22 cellular contexts compared by ENCODE assay signal in genomic region chr20:19257865-19258264, GRCh38. TPM values are rescaled to one million over a fixed set of nuclear protein-coding genes. Genes with fewer than 3 reads are reported as not detected.
"Had no signal": no experiment of that assay in that cellular context is flagged by ENCODE, and none has a peak within 500 bp of the region (broad histone marks: within the 10 kb centered on the region; RNA-seq: fewer than 3 reads in every experiment).

No MANE protein-coding gene starts in this region.

- H3K27ac ChIP-seq: adrenal gland, breast epithelium, heart left ventricle, spleen, testis, upper lobe of left lung, WERI-Rb-1 had no signal

- H3K4me3 ChIP-seq: adrenal gland, breast epithelium, heart left ventricle, mucosa of descending colon, spleen, testis, upper lobe of left lung had no signal

- H3K36me3 Mint-ChIP-seq: activated naive CD4-positive, alpha-beta T cell treated with anti-CD3 and anti-CD28 coated beads, Interleukin-2, amount 50 U/mL, for 72 hours; memory B cell; naive B cell; stimulated activated memory B cell treated with anti-CD40 and anti-IgM and Interleukin-4, amounts not matched to agents 10 μg/mL and 1 μg/mL and 100 μg/mL, for 72 hours had no signal

- H3K4me3 Mint-ChIP-seq: activated T-cell treated with anti-CD3 and anti-CD28 coated beads, Interleukin-2, amount 50 U/mL, for 72 hours; memory B cell; naive B cell; neural crest cell; stimulated activated memory B cell treated with anti-CD40 and anti-IgM and Interleukin-4, amounts not matched to agents 10 μg/mL and 1 μg/mL and 100 μg/mL, for 72 hours had no signal

- DNase-seq: activated CD4-positive, alpha-beta T cell treated with anti-CD3 and anti-CD28 coated beads, Interleukin-2, amount 50 U/mL, for 4 hours; activated gamma-delta T cell; activated T-cell treated with anti-CD3 and anti-CD28 coated beads, Interleukin-2, amount 50 U/mL, for 72 hours; cortex of kidney; heart left ventricle; kidney glomerular epithelial cell; left ventricle myocardium superior; mucosa of descending colon; naive B cell; retina; spleen; stimulated activated CD4-positive, alpha-beta T cell treated with anti-CD3 and anti-CD28 coated beads, Interleukin-4, amount 100 ng/mL, for 4 hours; testis; upper lobe of left lung; WERI-Rb-1 had no signal

- H3K27ac Mint-ChIP-seq: activated naive CD4-positive, alpha-beta T cell treated with anti-CD3 and anti-CD28 coated beads, Interleukin-2, amount 50 U/mL, for 72 hours; activated T-cell treated with anti-CD3 and anti-CD28 coated beads, Interleukin-2, amount 50 U/mL, for 72 hours; memory B cell; naive B cell; stimulated activated memory B cell treated with anti-CD40 and anti-IgM and Interleukin-4, amounts not matched to agents 10 μg/mL and 1 μg/mL and 100 μg/mL, for 72 hours had no signal

- ATAC-seq: activated naive CD4-positive, alpha-beta T cell treated with anti-CD3 and anti-CD28 coated beads, Interleukin-2, amount 50 U/mL, for 72 hours; activated T-cell treated with anti-CD3 and anti-CD28 coated beads, Interleukin-2, amount 50 U/mL, for 72 hours; heart left ventricle; left ventricle myocardium superior; mucosa of descending colon; stimulated activated memory B cell treated with anti-CD40 and anti-IgM and Interleukin-4, amounts not matched to agents 10 μg/mL and 1 μg/mL and 100 μg/mL, for 72 hours had no signal

- H3K9me3 Mint-ChIP-seq: activated naive CD4-positive, alpha-beta T cell treated with anti-CD3 and anti-CD28 coated beads, Interleukin-2, amount 50 U/mL, for 72 hours; activated T-cell treated with anti-CD3 and anti-CD28 coated beads, Interleukin-2, amount 50 U/mL, for 72 hours; memory B cell; naive B cell; stimulated activated memory B cell treated with anti-CD40 and anti-IgM and Interleukin-4, amounts not matched to agents 10 μg/mL and 1 μg/mL and 100 μg/mL, for 72 hours had no signal

- H3K4me1 Mint-ChIP-seq: memory B cell; naive B cell; stimulated activated memory B cell treated with anti-CD40 and anti-IgM and Interleukin-4, amounts not matched to agents 10 μg/mL and 1 μg/mL and 100 μg/mL, for 72 hours had no signal

RNA-seq across cellular contexts. Expression of gene SLC24A3, which starts 45.4 kb away (rescaled TPM):
- total RNA-seq: activated CD8-positive, alpha-beta memory T cell treated with anti-CD3 and anti-CD28 coated beads for 36 hours; activated naive CD4-positive, alpha-beta T cell treated with anti-CD3 and anti-CD28 coated beads, Interleukin-2, amount 50 U/mL, for 72 hours had no signal
